In genomic region chr20:63955846-63956663, GRCh38 we compare ENCODE assay signal across 8 cellular contexts. TPM values are rescaled to one million over a fixed set of nuclear protein-coding genes. Genes with fewer than 3 reads are reported as not detected.
A peak's percentile ranks its signal among the peaks of the same experiment; 100 is the strongest.
DNase-seq lines count a peak whose midpoint lies in the region; ATAC-seq, FAIRE-seq and TF ChIP-seq lines count a peak whose summit lies in the region.

Gene UCKL1 (minus strand): TSS chr20:63956416. CDS start chr20:63956372, 44 bp downstream.

- H3K9me3 ChIP-seq in kidney (ENCODE audit: control insufficient read depth in 1 of 2, low read length in 2 of 2), result no peaks in the 10 kb centered on the region

- peak within 1 kb of the TSS; percentile 89 to 93 for H3K9ac ChIP-seq in kidney (ENCODE audit: low read length in 2 of 2)

- peaks cover 2 to 36% of the 10 kb centered on the region in 2 donors for H3K4me1 ChIP-seq in kidney (ENCODE audit: control insufficient read depth in 1 of 2, insufficient read depth in 1 of 2, low read depth in 1 of 2, low read length in 2 of 2)

- H3K36me3 ChIP-seq in kidney (ENCODE audit: control insufficient read depth in 1 of 2, insufficient read depth in 2 of 2, low read length in 2 of 2), result no peaks in the 10 kb centered on the region

- H3K4me3 ChIP-seq in kidney (ENCODE audit: low read length in 2 of 2), result peak within 1 kb of the TSS; percentile 73 to 78

- DNase-seq in 8988T, result peak; percentile 98
- peak; percentile 85 for DNase-seq in GM18507 (ENCODE audit: extremely low spot score, insufficient read length, low read depth)
- DNase-seq in NCI-H2171 (lab: John Stamatoyannopoulos, UW), result peak; percentile 97
- peak; percentile 78 for DNase-seq in activated CD4-positive, CD25-positive, alpha-beta regulatory T cell treated with anti-CD3 and anti-CD28 coated beads, Interleukin-2, amount 50 U/mL, for 16 hours (ENCODE audit: low read depth, low spot score)
- peak; percentile 86 for DNase-seq in cerebellar cortex (ENCODE audit: low spot score)
- peak; percentile 98 for DNase-seq in kidney
- DNase-seq in stimulated activated CD4-positive, alpha-beta T cell treated with anti-CD3 and anti-CD28 coated beads, Interleukin-15, amount 100 ng/mL, for 1 hour (ENCODE audit: low read depth in 1 of 2, low spot score in 1 of 2), result peak; percentile 79 to 84

- intact Hi-C loops in kidney (cut with DNase I), result no loop called here

- ATAC-seq in HG02981 (IDR thresholded peaks at IDR 0.05; ENCODE audit: unreplicated experiment), result peak; percentile 64

- TF ChIP-seq CTCF in kidney (IDR thresholded peaks at IDR 0.05; ENCODE audit: borderline replicate concordance, extremely low read depth, insufficient read depth), result no peak

- H3K27ac ChIP-seq in kidney (ENCODE audit: low read depth in 2 of 2, low read length in 2 of 2), result peak within 1 kb of the TSS; percentile 88 to 92

- FAIRE-seq in GM18507 (lab: Jason Lieb, UNC), result peak; percentile 65
- peak; percentile 23 for FAIRE-seq in kidney (lab: Jason Lieb, UNC)

RNA-seq across cellular contexts. Expression of gene UCKL1, which starts in this region (rescaled TPM):
- total RNA-seq in kidney, result 39.8 TPM
- polyA plus RNA-seq in kidney (ENCODE audit: insufficient read depth, low read depth, low replicate concordance), result 39.3 TPM

Comparison
In these comparisons a context has a peak if more than half of its experiments do, and no peak if none do; other contexts are left out.
1. Peak in every context shown above with its lines: DNase-seq, ATAC-seq, H3K4me3 ChIP-seq and H3K27ac ChIP-seq.